In genomic region chr2:219029829-219030165, GRCh38 we compare ENCODE assay signal across 8 cellular contexts. TPM values are rescaled to one million over a fixed set of nuclear protein-coding genes. Genes with fewer than 3 reads are reported as not detected.
DNase-seq lines count a peak whose midpoint lies in the region; ATAC-seq and TF ChIP-seq lines count a peak whose summit lies in the region.

No MANE protein-coding gene starts in this region.

- no peak overlapping the region for H3K4me3 Mint-ChIP-seq in endodermal cell

- H3K9me3 ChIP-seq in endodermal cell (ENCODE audit: control insufficient read depth, low read length) = no peaks in the 10 kb centered on the region

- H3K27ac Mint-ChIP-seq in endodermal cell = no peak overlapping the region

- no peak overlapping the region for H3K27ac ChIP-seq in endodermal cell (ENCODE audit: low read depth, low read length)

- peaks cover 32% of the 10 kb centered on the region for H3K27me3 Mint-ChIP-seq in endodermal cell (ENCODE audit: insufficient read depth)

- ATAC-seq in GM18505 (IDR thresholded peaks at IDR 0.05; ENCODE audit: unreplicated experiment) (peak; percentile 63), HG03439 (IDR thresholded peaks at IDR 0.05; ENCODE audit: unreplicated experiment) (peak; percentile 52)

- no peaks in the 10 kb centered on the region for H3K36me3 Mint-ChIP-seq in endodermal cell (ENCODE audit: low read depth)

- H3K4me3 ChIP-seq in endodermal cell (ENCODE audit: low read length) = no peak overlapping the region

- peaks cover 3% of the 10 kb centered on the region for H3K4me1 Mint-ChIP-seq in endodermal cell

- no peaks in the 10 kb centered on the region for H3K36me3 ChIP-seq in endodermal cell (ENCODE audit: control insufficient read depth, insufficient read depth, low read length)

- DNase-seq in A172 (ENCODE audit: low spot score) (peak; percentile 69), NCI-H82 (lab: John Stamatoyannopoulos, UW) (peak; percentile 91), endodermal cell (peak; percentile 94), middle frontal gyrus (ENCODE audit: extremely low spot score, low spot score) (peak; percentile 64)
- peak; percentile 28 to 61 for DNase-seq in activated CD8-positive, alpha-beta memory T cell treated with anti-CD3 and anti-CD28 coated beads for 1 hour (ENCODE audit: extremely low read depth in 1 of 2, low read depth in 1 of 2)
- DNase-seq in stimulated activated CD8-positive, alpha-beta memory T cell treated with anti-CD3 and anti-CD28 coated beads, Interleukin-4, amount 100 ng/mL, for 24 hours (ENCODE audit: low read depth) = peak; percentile 68

- no peak for TF ChIP-seq POLR2A in GM18505 (IDR thresholded peaks at IDR 0.05; ENCODE audit: borderline replicate concordance, extremely low read depth, insufficient read depth, insufficient read length)

- no peak overlapping the region for H3K9ac ChIP-seq in endodermal cell (ENCODE audit: extremely low read depth, low read length, poor library complexity, severe bottlenecking)

- no peaks in the 10 kb centered on the region for H3K9me3 Mint-ChIP-seq in endodermal cell

- 54 to 60% methylated on average over 8 to 9 of the region's 9 CpGs for WGBS in endodermal cell (ENCODE audit: insufficient coverage in 1 of 2, insufficient read length in 1 of 2), 2 experiments

- peak; percentile 95 for TF ChIP-seq CTCF in endodermal cell (conservative IDR thresholded peaks at IDR 0.05)

- no peaks in the 10 kb centered on the region for H3K4me1 ChIP-seq in endodermal cell (ENCODE audit: control insufficient read depth, insufficient read depth, low read length)

- H3K27me3 ChIP-seq in endodermal cell (ENCODE audit: control insufficient read depth, insufficient read depth, low read length, poor library complexity, severe bottlenecking) = peaks cover 21% of the 10 kb centered on the region

RNA-seq across cellular contexts. Expression of gene CFAP65, which starts 11.5 kb away (rescaled TPM):
- 0.26 and 0.55 TPM in 2 replicates for total RNA-seq in A172 (2014; rRNA removed; shearing (Covaris generic))
- 1 to 10 TPM in 1 of 2 donors, under 1 TPM in 1; 0.84 to 1.5 TPM for total RNA-seq in endodermal cell
- polyA plus RNA-seq in endodermal cell (2013, experiment 1 of 2) = 1.2 TPM
- 0.83 TPM for polyA plus RNA-seq in endodermal cell (2013, experiment 2 of 2)

RNA-seq across cellular contexts. Expression of gene IHH, which starts 30.9 kb away (rescaled TPM):
- 0.03 TPM in 1 of 2 replicates, not detected in the other for total RNA-seq in A172 (2014; rRNA removed; shearing (Covaris generic))
- total RNA-seq in endodermal cell = 10 to 100 TPM in 1 of 2 donors, 1 to 10 TPM in 1; 2.1 to 10.3 TPM
- 6.9 TPM for polyA plus RNA-seq in endodermal cell (2013, experiment 1 of 2)
- polyA plus RNA-seq in endodermal cell (2013, experiment 2 of 2) = 3.5 TPM

RNA-seq across cellular contexts. Expression of gene CRYBA2, which starts 36.6 kb away (rescaled TPM):
- total RNA-seq in A172 (2014; rRNA removed; shearing (Covaris generic)) = not detected in 2 replicates
- 1 to 10 TPM; 2.6 to 3.5 TPM for total RNA-seq in endodermal cell
- polyA plus RNA-seq in endodermal cell (2013, experiment 1 of 2) = not detected
- polyA plus RNA-seq in endodermal cell (2013, experiment 2 of 2) = not detected

RNA-seq across cellular contexts. Expression of gene FEV, which starts 44.8 kb away (rescaled TPM):
- not detected in 2 replicates for total RNA-seq in A172 (2014; rRNA removed; shearing (Covaris generic))
- total RNA-seq in endodermal cell = not detected
- 0.11 TPM for polyA plus RNA-seq in endodermal cell (2013, experiment 1 of 2)
- not detected for polyA plus RNA-seq in endodermal cell (2013, experiment 2 of 2)
